Comparison of ENCODE assay signal across 13 cellular contexts in the genomic region with DNA sequence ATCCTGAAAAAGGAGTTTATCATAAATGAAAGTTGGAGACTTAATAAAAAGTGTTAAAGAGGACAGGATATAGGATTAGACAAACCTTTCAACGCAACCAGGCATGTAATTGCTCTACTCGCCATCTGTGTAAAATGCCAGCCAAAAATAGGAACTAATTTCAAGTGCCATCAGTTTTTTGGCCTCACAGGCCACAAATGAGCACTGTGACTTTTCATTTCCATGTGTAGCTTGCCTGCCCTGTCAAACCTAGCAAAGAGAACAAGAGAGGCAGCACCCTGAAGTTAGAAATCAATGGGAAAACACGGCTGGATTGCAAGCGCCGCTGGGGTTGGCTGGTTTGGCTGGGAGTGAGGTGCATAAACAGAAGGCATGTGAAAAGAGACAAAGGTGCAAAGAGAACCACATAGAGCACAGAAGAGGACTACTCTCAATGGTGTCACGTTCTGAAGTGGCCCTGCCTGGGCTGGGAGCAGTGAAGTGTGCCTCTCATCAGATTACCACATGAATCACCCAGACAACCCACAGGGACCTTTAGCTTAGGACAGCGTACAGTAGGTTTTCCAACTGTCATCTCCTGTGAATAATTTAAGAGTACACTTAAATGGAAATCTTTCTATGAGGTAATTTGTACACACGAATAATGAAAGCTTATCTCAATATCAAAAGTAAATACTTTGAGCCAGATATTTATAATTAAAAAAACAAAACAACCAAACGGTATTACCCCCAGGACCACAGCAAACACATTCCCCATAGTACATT.
DNase-seq lines count a peak whose midpoint lies in the region; ATAC-seq, FAIRE-seq and TF ChIP-seq lines count a peak whose summit lies in the region.
"Had no signal": no experiment of that assay in that cellular context is flagged by ENCODE, and none has a peak within 500 bp of the region (broad histone marks: within the 10 kb centered on the region; RNA-seq: fewer than 3 reads in every experiment).

No MANE protein-coding gene starts in this region.

- H3K4me1 Mint-ChIP-seq in activated B cell treated with CpG ODN at 0.5 μM for 24 hours: peaks cover 6% of the 10 kb centered on the region
- H3K4me1 Mint-ChIP-seq in T-helper 2 cell treated with Interferon-gamma antibody and Interleukin-4, amounts not matched to agents 5 μg/mL and 100 μg/mL, for 36 hours (ENCODE audit: low read depth): no peaks in the 10 kb centered on the region

- no peak overlapping the region for H3K4me3 Mint-ChIP-seq in activated B cell treated with CpG ODN at 0.5 μM for 24 hours
- no peak overlapping the region for H3K4me3 Mint-ChIP-seq in T-helper 2 cell treated with Interferon-gamma antibody and Interleukin-4, amounts not matched to agents 5 μg/mL and 100 μg/mL, for 36 hours

- H3K27ac Mint-ChIP-seq in activated B cell treated with CpG ODN at 0.5 μM for 24 hours: no peak overlapping the region
- H3K27ac Mint-ChIP-seq in T-helper 2 cell treated with Interferon-gamma antibody and Interleukin-4, amounts not matched to agents 5 μg/mL and 100 μg/mL, for 36 hours: no peak overlapping the region

- CTCF ChIA-PET in activated B cell treated with CpG ODN at 0.5 μM for 24 hours (lab: Charles Lee): no interaction called here

- no peaks in the 10 kb centered on the region for H3K36me3 Mint-ChIP-seq in activated B cell treated with CpG ODN at 0.5 μM for 24 hours (ENCODE audit: low read depth)
- no peaks in the 10 kb centered on the region for H3K36me3 Mint-ChIP-seq in T-helper 2 cell treated with Interferon-gamma antibody and Interleukin-4, amounts not matched to agents 5 μg/mL and 100 μg/mL, for 36 hours (ENCODE audit: low read depth)

- H3K27me3 Mint-ChIP-seq in activated B cell treated with CpG ODN at 0.5 μM for 24 hours: peaks cover 5% of the 10 kb centered on the region
- H3K27me3 Mint-ChIP-seq in T-helper 2 cell treated with Interferon-gamma antibody and Interleukin-4, amounts not matched to agents 5 μg/mL and 100 μg/mL, for 36 hours (ENCODE audit: low read depth): peaks cover 11% of the 10 kb centered on the region

- POLR2A ChIA-PET in activated B cell treated with CpG ODN at 0.5 μM for 24 hours (lab: Charles Lee): no interaction called here

- no peak for FAIRE-seq in urothelium cell line (lab: Jason Lieb, UNC)
- FAIRE-seq: A204.1 had no signal

- intact Hi-C loops in activated B cell treated with CpG ODN at 0.5 μM for 24 hours (cut with micrococcal nuclease): no loop called here

- no peak for TF ChIP-seq CTCF in activated B cell treated with CpG ODN at 0.5 μM for 24 hours (IDR thresholded peaks at IDR 0.05)

- no peaks in the 10 kb centered on the region for H3K9me3 Mint-ChIP-seq in activated B cell treated with CpG ODN at 0.5 μM for 24 hours
- no peaks in the 10 kb centered on the region for H3K9me3 Mint-ChIP-seq in T-helper 2 cell treated with Interferon-gamma antibody and Interleukin-4, amounts not matched to agents 5 μg/mL and 100 μg/mL, for 36 hours

- DNase-seq in NCI-H748 (lab: John Stamatoyannopoulos, UW; ENCODE audit: unreplicated experiment): peak; percentile 42
- no peak for DNase-seq in NCI-H748 treated with DMSO at 0.1 percent for 48 hours (lab: John Stamatoyannopoulos, UW)
- peak; percentile 73 for DNase-seq in NCI-H2029 (lab: John Stamatoyannopoulos, UW)
- DNase-seq in activated B cell treated with CpG ODN at 0.5 μM for 24 hours: no peak
- DNase-seq in retina: peak; percentile 71
- no peak for DNase-seq in T-helper 2 cell treated with Interferon-gamma antibody and Interleukin-4, amounts not matched to agents 5 μg/mL and 100 μg/mL, for 36 hours (ENCODE audit: low spot score)
- DNase-seq in urothelium cell line (ENCODE audit: low spot score): no peak
- DNase-seq: anterior cingulate cortex, foreskin keratinocyte, MM.1S had no signal

- ATAC-seq in activated B cell treated with CpG ODN at 0.5 μM for 24 hours (ENCODE audit: low read depth) (peak; percentile 42), HG02970 (IDR thresholded peaks at IDR 0.05; ENCODE audit: low FRiP score, unreplicated experiment) (no peak)
- ATAC-seq: foreskin keratinocyte, HCT116 had no signal

Comparison
In these comparisons a context has a peak if more than half of its experiments do, and no peak if none do; other contexts are left out.
1. DNase-seq: peak in NCI-H748 (single experiment), NCI-H2029 (single experiment) and retina (single experiment); none in NCI-H748 treated with DMSO at 0.1 percent for 48 hours (single experiment), activated B cell treated with CpG ODN at 0.5 μM for 24 hours (single experiment), T-helper 2 cell treated with Interferon-gamma antibody and Interleukin-4, amounts not matched to agents 5 μg/mL and 100 μg/mL, for 36 hours (single experiment) and urothelium cell line (single experiment).